ENCODE assay signal across 1 cellular context in genomic region chr16:53511084-53511402, GRCh38.
TF ChIP-seq lines count a peak whose summit lies in the region.

No MANE protein-coding gene starts in this region.

TF ChIP-seq in HepG2, 621 proteins besides CTCF, POLR2A, EP300 and RAD21 (continues in another document):
- TF ChIP-seq NFIC (IDR thresholded peaks at IDR 0.05; ENCODE audit: low read length) (0 out of 2 replicates have a peak, but pooled peaks have one; percentile 8), ZNF605 (CRISPR knock-in tag; IDR thresholded peaks at IDR 0.05) (no peak), SP5 (CRISPR knock-in tag; IDR thresholded peaks at IDR 0.05; ENCODE audit: borderline replicate concordance, low read depth) (no peak), JUND (CRISPR knock-in tag; IDR thresholded peaks at IDR 0.05) (no peak), PHB2 (IDR thresholded peaks at IDR 0.05; ENCODE audit: partially characterized antibody) (no peak), ZNF577 (CRISPR knock-in tag; IDR thresholded peaks at IDR 0.05; ENCODE audit: borderline replicate concordance, low read depth) (peak; percentile 64; the same call in 1 of the 2 replicates), ZNF251 (CRISPR knock-in tag; IDR thresholded peaks at IDR 0.05) (no peak), NFIB (CRISPR knock-in tag; IDR thresholded peaks at IDR 0.05; ENCODE audit: borderline replicate concordance) (no peak), ZNF318 (CRISPR knock-in tag; IDR thresholded peaks at IDR 0.05) (no peak), ZNF891 (CRISPR knock-in tag; IDR thresholded peaks at IDR 0.05) (peak; percentile 36; the same call in 1 of the 2 replicates), ZSCAN12 (CRISPR knock-in tag; IDR thresholded peaks at IDR 0.05) (no peak), FOXO1 (CRISPR knock-in tag; IDR thresholded peaks at IDR 0.05) (no peak), RBM22 (optimal IDR thresholded peaks at IDR 0.05; ENCODE audit: low read length) (no peak), SP1 (IDR thresholded peaks at IDR 0.05) (no peak), SP1 (CRISPR knock-in tag; IDR thresholded peaks at IDR 0.05) (0 out of 2 replicates have a peak, but pooled peaks have one; percentile 6), HNF4G (IDR thresholded peaks at IDR 0.05; ENCODE audit: borderline replicate concordance, low read depth, low read length) (no peak), HNF4G (CRISPR knock-in tag; IDR thresholded peaks at IDR 0.05; ENCODE audit: borderline replicate concordance, low read depth) (no peak), MXI1 (IDR thresholded peaks at IDR 0.05; ENCODE audit: borderline replicate concordance, low read depth, low read length) (no peak), ZBTB42 (CRISPR knock-in tag; IDR thresholded peaks at IDR 0.05) (0 out of 2 replicates have a peak, but pooled peaks have one; percentile 18), ZNF253 (CRISPR knock-in tag; IDR thresholded peaks at IDR 0.05; ENCODE audit: borderline replicate concordance) (no peak), NR2C2 (CRISPR knock-in tag; IDR thresholded peaks at IDR 0.05; ENCODE audit: borderline replicate concordance) (no peak), ZNF883 (CRISPR knock-in tag; IDR thresholded peaks at IDR 0.05; ENCODE audit: not compliant biosample characterization) (no peak), ZNF235 (CRISPR knock-in tag; IDR thresholded peaks at IDR 0.05; ENCODE audit: borderline replicate concordance) (0 out of 2 replicates have a peak, but pooled peaks have one; percentile 8), NRL (CRISPR knock-in tag; IDR thresholded peaks at IDR 0.05; ENCODE audit: borderline replicate concordance) (peak; percentile 0; the same call in 1 of the 2 replicates), ZBTB37 (CRISPR knock-in tag; IDR thresholded peaks at IDR 0.05) (no peak), NFE2L1 (CRISPR knock-in tag; IDR thresholded peaks at IDR 0.05; ENCODE audit: borderline replicate concordance) (no peak), GPBP1L1 (CRISPR knock-in tag; IDR thresholded peaks at IDR 0.05) (no peak), ATF7-NPFF (CRISPR knock-in tag; IDR thresholded peaks at IDR 0.05; ENCODE audit: low read depth) (no peak), FOXO4 (CRISPR knock-in tag; conservative IDR thresholded peaks at IDR 0.05) (no peak), NR0B2 (CRISPR knock-in tag; IDR thresholded peaks at IDR 0.05) (no peak), HMG20B (CRISPR knock-in tag; conservative IDR thresholded peaks at IDR 0.05) (0 out of 2 replicates have a peak, but pooled peaks have one; percentile 49), ZNF124 (CRISPR knock-in tag; IDR thresholded peaks at IDR 0.05) (0 out of 2 replicates have a peak, but pooled peaks have one; percentile 42), ZSCAN30 (CRISPR knock-in tag; IDR thresholded peaks at IDR 0.05) (no peak; the same call in 1 of the 2 replicates), ZNF230 (CRISPR knock-in tag; IDR thresholded peaks at IDR 0.05) (no peak), ZBTB49 (CRISPR knock-in tag; IDR thresholded peaks at IDR 0.05; ENCODE audit: borderline replicate concordance) (0 out of 2 replicates have a peak, but pooled peaks have one; percentile 50), CCAR2 (optimal IDR thresholded peaks at IDR 0.05; ENCODE audit: low read depth, low read length) (no peak), MED13 (CRISPR knock-in tag; IDR thresholded peaks at IDR 0.05) (no peak), ERF (CRISPR knock-in tag; IDR thresholded peaks at IDR 0.05) (no peak), MXD3 (CRISPR knock-in tag; IDR thresholded peaks at IDR 0.05) (0 out of 2 replicates have a peak, but pooled peaks have one; percentile 5), RNF219 (CRISPR knock-in tag; IDR thresholded peaks at IDR 0.05) (no peak), ATF6 (CRISPR knock-in tag; conservative IDR thresholded peaks at IDR 0.05) (0 out of 2 replicates have a peak, but pooled peaks have one; percentile 12), ZNF431 (CRISPR knock-in tag; IDR thresholded peaks at IDR 0.05; ENCODE audit: borderline replicate concordance, low read depth) (no peak), ESRRA (CRISPR knock-in tag; IDR thresholded peaks at IDR 0.05; ENCODE audit: low read depth) (no peak), TCF12 (IDR thresholded peaks at IDR 0.05) (no peak), TCF12 (CRISPR knock-in tag; IDR thresholded peaks at IDR 0.05) (no peak)
